8 cellular contexts compared by ENCODE assay signal in genomic region chr2:105455488-105455991, GRCh38. TPM values are rescaled to one million over a fixed set of nuclear protein-coding genes. Genes with fewer than 3 reads are reported as not detected.
DNase-seq lines count a peak whose midpoint lies in the region; ATAC-seq and TF ChIP-seq lines count a peak whose summit lies in the region.
"Had no signal": no experiment of that assay in that cellular context is flagged by ENCODE, and none has a peak within 500 bp of the region (broad histone marks: within the 10 kb centered on the region; RNA-seq: fewer than 3 reads in every experiment).

No MANE protein-coding gene starts in this region.

- no peak for TF ChIP-seq CTCF in endothelial cell (IDR thresholded peaks at IDR 0.05; ENCODE audit: unreplicated experiment)

- no peak overlapping the region for H3K4me3 Mint-ChIP-seq in endothelial cell (ENCODE audit: unreplicated experiment)
- H3K4me3 Mint-ChIP-seq: activated CD8-positive, alpha-beta T cell treated with anti-CD3 and anti-CD28 coated beads for 36 hours had no signal

- no peaks in the 10 kb centered on the region for H3K36me3 Mint-ChIP-seq in endothelial cell (ENCODE audit: low read depth, unreplicated experiment)

- H3K27ac Mint-ChIP-seq in endothelial cell (ENCODE audit: unreplicated experiment), result no peak overlapping the region
- H3K27ac Mint-ChIP-seq: activated CD8-positive, alpha-beta T cell treated with anti-CD3 and anti-CD28 coated beads for 36 hours had no signal

- no peak for ATAC-seq in GM19035 (IDR thresholded peaks at IDR 0.05; ENCODE audit: unreplicated experiment)

- DNase-seq in HT1080 (ENCODE audit: low read depth), result peak; percentile 97
- peak; percentile 80 to 85 for DNase-seq in SHP77 (lab: John Stamatoyannopoulos, UW)
- DNase-seq in glomerular endothelial cell (ENCODE audit: extremely low read depth, low read depth, low spot score), result peak; percentile 27
- peak; percentile 80 for DNase-seq in ureter (ENCODE audit: low spot score)
- DNase-seq in endothelial cell (ENCODE audit: low spot score), result no peak
- DNase-seq in NCI-H2227 treated with DMSO at 0.1 percent for 48 hours (lab: John Stamatoyannopoulos, UW), result no peak

- H3K27me3 Mint-ChIP-seq in endothelial cell (ENCODE audit: unreplicated experiment), result peaks cover 2% of the 10 kb centered on the region

- no peaks in the 10 kb centered on the region for H3K4me1 Mint-ChIP-seq in endothelial cell (ENCODE audit: unreplicated experiment)

- H3K9me3 Mint-ChIP-seq in endothelial cell (ENCODE audit: unreplicated experiment), result no peaks in the 10 kb centered on the region
- H3K9me3 Mint-ChIP-seq: activated CD8-positive, alpha-beta T cell treated with anti-CD3 and anti-CD28 coated beads for 36 hours had no signal

RNA-seq across cellular contexts. Expression of gene FHL2, which starts 56.7 kb away (rescaled TPM):
- 155 and 198 TPM in 2 replicates for total RNA-seq in HT1080 (2014; rRNA removed; shearing (Covaris generic))
- 439 and 452 TPM in 2 replicates for polyA plus RNA-seq in HT1080 (2015; cell fraction: cytosol; rRNA removed)
- 239 and 277 TPM in 2 replicates for polyA plus RNA-seq in HT1080 (2015; cell fraction: nucleus; rRNA removed)
- 115 and 138 TPM in 2 replicates for total RNA-seq in glomerular endothelial cell
- 120 TPM for total RNA-seq in ureter
- 18.5 TPM for total RNA-seq in endothelial cell (ENCODE audit: unreplicated experiment)

Comparison
In these comparisons a context has a peak if more than half of its experiments do, and no peak if none do; other contexts are left out.
1. DNase-seq: peak in HT1080 (single experiment), SHP77 (2 of 2), glomerular endothelial cell (single experiment) and ureter (single experiment); none in endothelial cell (single experiment) and NCI-H2227 treated with DMSO at 0.1 percent for 48 hours (single experiment).